In genomic region chr2:111121028-111121872, GRCh38 we compare ENCODE assay signal across 8 cellular contexts. TPM values are rescaled to one million over a fixed set of nuclear protein-coding genes. Genes with fewer than 3 reads are reported as not detected.
DNase-seq lines count a peak whose midpoint lies in the region; ATAC-seq and TF ChIP-seq lines count a peak whose summit lies in the region.

No MANE protein-coding gene starts in this region.

- H3K27ac ChIP-seq in OCI-LY1 (ENCODE audit: low read depth, low read length, poor library complexity, severe bottlenecking), result peak overlapping the region; percentile 65

- H3K9me3 ChIP-seq in OCI-LY1 (ENCODE audit: low read length), result no peaks in the 10 kb centered on the region

- peaks cover 72% of the 10 kb centered on the region for H3K4me1 ChIP-seq in OCI-LY1 (ENCODE audit: insufficient read depth, low read length, severe bottlenecking)

- H4K20me1 ChIP-seq in OCI-LY1 (ENCODE audit: insufficient read depth, low read length), result peaks cover 5% of the 10 kb centered on the region; the same call in 1 of the 2 replicates

- intact Hi-C loops in head of caudate nucleus (cut with DNase I), result loop anchor here (5.0 kb wide), 1 partner anchor 41 kb away; no protein-coding TSS in a partner anchor
- intact Hi-C loops in posterior vena cava (cut with DNase I), result no loop called here

- TF ChIP-seq CTCF in OCI-LY1 (IDR thresholded peaks at IDR 0.05; ENCODE audit: low read length), result no peak

- peaks cover 53% of the 10 kb centered on the region for H3K79me2 ChIP-seq in OCI-LY1 (ENCODE audit: insufficient read depth, low read length)

- peak overlapping the region; percentile 91 for H3K9ac ChIP-seq in OCI-LY1 (ENCODE audit: low read length)

- H3K4me3 ChIP-seq in OCI-LY1 (ENCODE audit: low read depth, low read length, poor library complexity, severe bottlenecking), result peak overlapping the region; percentile 89

- peaks cover 5% of the 10 kb centered on the region; the same call in 1 of the 2 replicates for H3F3A ChIP-seq in OCI-LY1 (ENCODE audit: insufficient read depth, low read length)

- no peaks in the 10 kb centered on the region for H3K9me2 ChIP-seq in OCI-LY1 (ENCODE audit: low read depth, low read length)

- no peak overlapping the region for H2AFZ ChIP-seq in OCI-LY1 (ENCODE audit: low read length)

- H3K27me3 ChIP-seq in OCI-LY1 (ENCODE audit: insufficient read depth, low read length), result no peaks in the 10 kb centered on the region

- H3K4me2 ChIP-seq in OCI-LY1 (ENCODE audit: low read length), result peak overlapping the region; percentile 70

- DNase-seq in COR-L47 (lab: John Stamatoyannopoulos, UW) (peak; percentile 59), activated gamma-delta T cell treated with Interleukin-2 at 50 U/mL for 16 hours (peak; percentile 36), head of caudate nucleus (peak in 35 of 42 donors; percentile 4 to 67 (median 40)), posterior vena cava (ENCODE audit: low spot score) (peak; percentile 90)

- H3K36me3 ChIP-seq in OCI-LY1 (ENCODE audit: insufficient read depth, low read length), result peaks cover 52% of the 10 kb centered on the region

- ATAC-seq in HG02973 (IDR thresholded peaks at IDR 0.05; ENCODE audit: unreplicated experiment) (peak; percentile 2), HG02885 (IDR thresholded peaks at IDR 0.05; ENCODE audit: poor library complexity, unreplicated experiment) (no peak), GM19023 (IDR thresholded peaks at IDR 0.05; ENCODE audit: unreplicated experiment) (no peak)

RNA-seq across cellular contexts. Expression of gene BCL2L11, which starts 0.5 kb away (rescaled TPM):
- 10 to 100 TPM in 1 of 2 donors, 1 to 10 TPM in 1; 4.1 to 10.4 TPM for total RNA-seq in posterior vena cava

Comparison
In these comparisons a context has a peak if more than half of its experiments do, and no peak if none do; other contexts are left out.
1. DNase-seq: peak in every context shown above with its lines; median percentile 90 in posterior vena cava; 59 in COR-L47; 40 in head of caudate nucleus; 36 in activated gamma-delta T cell treated with Interleukin-2 at 50 U/mL for 16 hours.